In genomic region chr9:20623021-20623747, GRCh38 we compare ENCODE assay signal across 8 cellular contexts. TPM values are rescaled to one million over a fixed set of nuclear protein-coding genes. Genes with fewer than 3 reads are reported as not detected.
DNase-seq lines count a peak whose midpoint lies in the region; ATAC-seq and TF ChIP-seq lines count a peak whose summit lies in the region.

No MANE protein-coding gene starts in this region.

- TF ChIP-seq CTCF in GM10248 (IDR thresholded peaks at IDR 0.05; ENCODE audit: control extremely low read depth, extremely low read depth, low read depth, missing control alignments): peak; percentile 9
- peak in 1 of 2 experiments; percentile 17 for TF ChIP-seq CTCF in brain (conservative IDR thresholded peaks at IDR 0.05)

- CTCF ChIA-PET in GM10248 (lab: Yijun Ruan, JAX): interaction anchor here (1.0 to 2.5 kb wide), 18 partner anchors 8 to 488 kb away, joined by 3 to 15 read pairs (median 4); no protein-coding TSS in a partner anchor

- H3K4me1 Mint-ChIP-seq in T-helper 17 cell (peaks cover 44% of the 10 kb centered on the region), brain (peaks cover 41% of the 10 kb centered on the region)

- H3K9me3 ChIP-seq in T-helper 17 cell (ENCODE audit: control insufficient read depth, low read length, poor library complexity, severe bottlenecking): no peaks in the 10 kb centered on the region

- H3K9me3 Mint-ChIP-seq in brain: no peaks in the 10 kb centered on the region

- H3K27me3 Mint-ChIP-seq in T-helper 17 cell: no peaks in the 10 kb centered on the region
- H3K27me3 Mint-ChIP-seq in brain: peaks cover 32% of the 10 kb centered on the region

- DNase-seq in GM10248 (ENCODE audit: extremely low spot score): peak; percentile 22
- DNase-seq in T-helper 17 cell: peak; percentile 39 to 53 (median 49)
- peak; percentile 61 to 64 for DNase-seq in stimulated activated CD4-positive, alpha-beta T cell treated with anti-CD3 and anti-CD28 coated beads, Interleukin-2, amount 100 ng/mL, for 24 hours

- POLR2A ChIA-PET in GM10248 (lab: Yijun Ruan, JAX): interaction anchor here (1.0 to 1.8 kb wide), 2 partner anchors 60 to 61 kb away, joined by 7 to 13 read pairs; partner anchors contain the start of gene FOCAD

- ATAC-seq in HG03097 (IDR thresholded peaks at IDR 0.05; ENCODE audit: low FRiP score, unreplicated experiment) (peak; percentile 20), T-helper 17 cell (peak; percentile 41), HG03442 (IDR thresholded peaks at IDR 0.05; ENCODE audit: unreplicated experiment) (no peak), GM18517 (IDR thresholded peaks at IDR 0.05; ENCODE audit: unreplicated experiment) (no peak)

- peak overlapping the region; percentile 99 for H3K4me3 Mint-ChIP-seq in T-helper 17 cell
- peak overlapping the region; percentile 85 to 100 (median 99) for H3K4me3 Mint-ChIP-seq in brain

- H3K27ac Mint-ChIP-seq in T-helper 17 cell (peak overlapping the region; percentile 97), brain (peak overlapping the region; percentile 92 to 100 (median 98))

- H3K27ac ChIP-seq in layer of hippocampus (ENCODE audit: low read depth, low read length): peak overlapping the region; percentile 62

- no peaks in the 10 kb centered on the region for H3K36me3 Mint-ChIP-seq in T-helper 17 cell (ENCODE audit: low read depth)
- peaks cover 8% of the 10 kb centered on the region for H3K36me3 Mint-ChIP-seq in brain

- no peaks in the 10 kb centered on the region for H3K27me3 ChIP-seq in layer of hippocampus (ENCODE audit: control insufficient read depth, insufficient read depth, low read length)

RNA-seq across cellular contexts. Expression of gene MLLT3, which starts 0.9 kb away (rescaled TPM):
- 10 to 100 TPM; 37.2 to 47.1 TPM for total RNA-seq in T-helper 17 cell
- 29.4 TPM for polyA plus RNA-seq in brain (ENCODE audit: insufficient read depth, low read depth, low replicate concordance)

Comparison
In these comparisons a context has a peak if more than half of its experiments do, and no peak if none do; other contexts are left out.
1. ATAC-seq: peak in HG03097 (single experiment) and T-helper 17 cell (single experiment); none in HG03442 (single experiment) and GM18517 (single experiment).
2. Peak in every context shown above with its lines, with median percentiles within 50 percentile points of each other: DNase-seq.